10 cellular contexts compared by ENCODE assay signal in the genomic region with DNA sequence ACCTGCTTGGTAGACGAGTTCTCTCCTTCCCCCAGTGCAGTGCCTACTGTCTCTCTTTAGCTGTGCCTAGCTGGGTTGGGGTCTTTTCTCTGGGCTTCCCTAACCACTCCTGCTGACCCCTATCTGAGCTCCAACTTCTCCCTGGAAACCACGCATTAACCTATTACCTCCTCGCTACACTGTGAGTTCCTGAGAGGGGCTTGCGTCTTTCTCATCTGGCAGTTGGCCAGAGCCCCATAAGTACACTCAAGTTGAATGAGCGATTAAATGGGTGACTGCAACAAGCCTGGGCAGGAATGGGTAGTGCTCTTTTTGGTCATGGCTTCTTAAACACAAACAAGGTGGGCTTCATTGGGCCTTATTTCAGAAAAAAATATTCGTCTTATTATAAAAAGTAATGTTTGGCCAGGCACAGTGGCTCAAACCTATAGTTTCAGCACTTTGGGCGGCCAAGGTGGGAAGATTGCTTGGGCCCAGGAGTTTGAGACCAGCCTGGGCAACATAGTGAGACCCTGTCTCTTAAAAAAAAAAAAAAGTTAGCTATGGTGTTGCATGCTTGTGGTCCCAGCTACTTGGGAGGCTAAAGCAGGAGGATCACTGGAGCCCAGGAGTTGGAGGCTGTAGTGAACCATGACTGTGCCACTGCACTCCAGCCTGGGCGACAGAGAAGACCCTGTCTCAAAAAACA. TPM values are rescaled to one million over a fixed set of nuclear protein-coding genes. Genes with fewer than 3 reads are reported as not detected.
DNase-seq lines count a peak whose midpoint lies in the region; ATAC-seq and TF ChIP-seq lines count a peak whose summit lies in the region.
"Had no signal": no experiment of that assay in that cellular context is flagged by ENCODE, and none has a peak within 500 bp of the region (broad histone marks: within the 10 kb centered on the region; RNA-seq: fewer than 3 reads in every experiment).

No MANE protein-coding gene starts in this region.

- DNase-seq in DMS 273 (lab: John Stamatoyannopoulos, UW; ENCODE audit: unreplicated experiment) (peak; percentile 68), DMS 273 treated with DMSO at 0.1 percent for 48 hours (lab: John Stamatoyannopoulos, UW) (no peak), NCI-H2227 treated with DMSO at 0.1 percent for 48 hours (lab: John Stamatoyannopoulos, UW) (peak; percentile 62), MCF 10A (ENCODE audit: unreplicated experiment) (peak; percentile 59), GM10266 (ENCODE audit: extremely low spot score) (no peak)
- DNase-seq in activated CD4-positive, CD25-positive, alpha-beta regulatory T cell treated with anti-CD3 and anti-CD28 coated beads, Interleukin-2, amount 50 U/mL, for 72 hours, result no peak

- H3K27ac ChIP-seq in rectal smooth muscle tissue (ENCODE audit: low read depth, low read length), result peak overlapping the region; percentile 85
- H3K27ac ChIP-seq: 22Rv1, SJSA1 had no signal

- peaks cover 55% of the 10 kb centered on the region for H3K4me1 Mint-ChIP-seq in MCF 10A (ENCODE audit: insufficient read depth, unreplicated experiment)

- no peaks in the 10 kb centered on the region for H3K27me3 Mint-ChIP-seq in MCF 10A (ENCODE audit: insufficient read depth, unreplicated experiment)

- no peaks in the 10 kb centered on the region for H3K9me3 Mint-ChIP-seq in MCF 10A (ENCODE audit: unreplicated experiment)

- H3K27me3 ChIP-seq in rectal smooth muscle tissue (ENCODE audit: control insufficient read depth, insufficient read depth, low read length), result no peaks in the 10 kb centered on the region
- H3K27me3 ChIP-seq: SJSA1 had no signal

- no TSS peak for BruUV-seq in MCF 10A (replicated peaks; lab: Mats Ljungman, UMichigan)

- H3K4me1 ChIP-seq in rectal smooth muscle tissue (ENCODE audit: control insufficient read depth, insufficient read depth, low read length), result peaks cover 52% of the 10 kb centered on the region

- H3K27ac Mint-ChIP-seq in MCF 10A (ENCODE audit: low read depth, unreplicated experiment), result peak overlapping the region; percentile 49

- peaks cover 18% of the 10 kb centered on the region for H3K36me3 Mint-ChIP-seq in MCF 10A (ENCODE audit: insufficient read depth, unreplicated experiment)

- H3K4me3 ChIP-seq in rectal smooth muscle tissue (ENCODE audit: low read length), result peak overlapping the region; percentile 1
- H3K4me3 ChIP-seq: SJSA1 had no signal

- no peak overlapping the region for H3K9ac ChIP-seq in rectal smooth muscle tissue (ENCODE audit: low read length)

- POLR2A ChIA-PET in MCF 10A (lab: Yijun Ruan, JAX), result interaction anchor here (1.2 to 8.4 kb wide), 8 partner anchors 10 to 83 kb away, joined by 3 to 139 read pairs (median 30); partner anchors contain the start of gene SYPL1

- intact Hi-C loops in MCF 10A (cut with micrococcal nuclease), result no loop called here

- CTCF ChIA-PET in MCF 10A (lab: Yijun Ruan, JAX), result interaction anchor here (1.0 to 6.2 kb wide), 7 partner anchors 9 to 83 kb away, joined by 4 to 39 read pairs (median 6); partner anchors contain the start of gene SYPL1

- H3K36me3 ChIP-seq in rectal smooth muscle tissue (ENCODE audit: control insufficient read depth, insufficient read depth, low read length), result no peaks in the 10 kb centered on the region
- H3K36me3 ChIP-seq: SJSA1 had no signal

- ATAC-seq in GM18498 (IDR thresholded peaks at IDR 0.05; ENCODE audit: unreplicated experiment), result no peak

- peak overlapping the region; percentile 8 for H3K4me3 Mint-ChIP-seq in MCF 10A (ENCODE audit: unreplicated experiment)

- TF ChIP-seq CTCF in MCF 10A (IDR thresholded peaks at IDR 0.05; ENCODE audit: unreplicated experiment) (no peak), GM10266 (IDR thresholded peaks at IDR 0.05; ENCODE audit: control insufficient read depth, insufficient read depth, low read depth, missing control alignments) (no peak)

RNA-seq across cellular contexts. Expression of gene SYPL1, which starts 41.4 kb away (rescaled TPM):
- total RNA-seq in MCF 10A (2022), result 77.6 and 92.1 TPM in 2 replicates

Comparison
In these comparisons a context has a peak if more than half of its experiments do, and no peak if none do; other contexts are left out.
1. DNase-seq: peak in DMS 273 (single experiment), NCI-H2227 treated with DMSO at 0.1 percent for 48 hours (single experiment) and MCF 10A (single experiment); none in DMS 273 treated with DMSO at 0.1 percent for 48 hours (single experiment), GM10266 (single experiment) and activated CD4-positive, CD25-positive, alpha-beta regulatory T cell treated with anti-CD3 and anti-CD28 coated beads, Interleukin-2, amount 50 U/mL, for 72 hours (single experiment).